ENCODE assay signal across 8 cellular contexts in genomic region chr3:79639855-79640254, GRCh38.
"Had no signal": no experiment of that assay in that cellular context is flagged by ENCODE, and none has a peak within 500 bp of the region (broad histone marks: within the 10 kb centered on the region; RNA-seq: fewer than 3 reads in every experiment).

No MANE protein-coding gene starts in this region.

- H2AFZ ChIP-seq: GM23338 had no signal

- ATAC-seq: GM23338, K562 had no signal

- FAIRE-seq: H1, H54, HTR-8/SVneo, K562 had no signal

- DNase-seq: H9, HCEC 1CT, KG1 had no signal

- H3K4me3 ChIP-seq: GM23338, K562 had no signal

- H3K4me2 ChIP-seq: GM23338 had no signal
